Comparison of ENCODE assay signal across 6 cellular contexts in the genomic region with DNA sequence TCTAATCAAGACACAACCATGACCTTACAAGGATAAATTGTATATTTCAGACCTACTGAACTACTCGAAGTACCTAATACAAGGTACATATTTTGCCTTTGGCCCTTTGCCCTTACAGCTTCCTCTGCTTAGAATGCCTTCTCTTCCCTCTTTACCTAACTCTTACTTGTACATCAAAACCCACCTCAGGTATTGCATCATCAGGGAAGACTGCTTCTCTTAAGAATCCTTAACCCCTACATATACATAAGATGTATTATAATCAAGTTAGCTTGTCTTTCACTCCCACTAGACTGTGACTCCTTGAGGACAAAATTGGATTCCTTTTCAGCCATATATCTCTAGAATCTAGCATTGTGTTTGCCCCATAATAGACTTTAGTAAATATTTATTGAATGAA.
"Had no signal": no experiment of that assay in that cellular context is flagged by ENCODE, and none has a peak within 500 bp of the region (broad histone marks: within the 10 kb centered on the region; RNA-seq: fewer than 3 reads in every experiment).

No MANE protein-coding gene starts in this region.

- H3K36me3 ChIP-seq: HAP-1 had no signal

- H3K9me3 ChIP-seq: HAP-1 had no signal

- H3K27ac Mint-ChIP-seq: GM23338 had no signal

- H3K4me2 ChIP-seq: GM23338 had no signal

- H3K4me3 Mint-ChIP-seq: GM23338 had no signal

- ATAC-seq: GM23338, HCT116 had no signal

- FAIRE-seq: HTR-8/SVneo had no signal

- DNase-seq: H7, KG1 had no signal

- H2AFZ ChIP-seq: GM23338 had no signal

- H3K9me3 Mint-ChIP-seq: GM23338 had no signal

- H3K4me3 ChIP-seq: GM23338, HAP-1 had no signal
